Comparison of ENCODE assay signal across 1 cellular context in genomic region chr17:42365136-42365535, GRCh38.
TF ChIP-seq lines count a peak whose summit lies in the region.

No MANE protein-coding gene starts in this region.

TF ChIP-seq in GM23338, 12 proteins besides CTCF, POLR2A, EP300 and RAD21 (continued from another document):
- TF ChIP-seq, protein P1, sequence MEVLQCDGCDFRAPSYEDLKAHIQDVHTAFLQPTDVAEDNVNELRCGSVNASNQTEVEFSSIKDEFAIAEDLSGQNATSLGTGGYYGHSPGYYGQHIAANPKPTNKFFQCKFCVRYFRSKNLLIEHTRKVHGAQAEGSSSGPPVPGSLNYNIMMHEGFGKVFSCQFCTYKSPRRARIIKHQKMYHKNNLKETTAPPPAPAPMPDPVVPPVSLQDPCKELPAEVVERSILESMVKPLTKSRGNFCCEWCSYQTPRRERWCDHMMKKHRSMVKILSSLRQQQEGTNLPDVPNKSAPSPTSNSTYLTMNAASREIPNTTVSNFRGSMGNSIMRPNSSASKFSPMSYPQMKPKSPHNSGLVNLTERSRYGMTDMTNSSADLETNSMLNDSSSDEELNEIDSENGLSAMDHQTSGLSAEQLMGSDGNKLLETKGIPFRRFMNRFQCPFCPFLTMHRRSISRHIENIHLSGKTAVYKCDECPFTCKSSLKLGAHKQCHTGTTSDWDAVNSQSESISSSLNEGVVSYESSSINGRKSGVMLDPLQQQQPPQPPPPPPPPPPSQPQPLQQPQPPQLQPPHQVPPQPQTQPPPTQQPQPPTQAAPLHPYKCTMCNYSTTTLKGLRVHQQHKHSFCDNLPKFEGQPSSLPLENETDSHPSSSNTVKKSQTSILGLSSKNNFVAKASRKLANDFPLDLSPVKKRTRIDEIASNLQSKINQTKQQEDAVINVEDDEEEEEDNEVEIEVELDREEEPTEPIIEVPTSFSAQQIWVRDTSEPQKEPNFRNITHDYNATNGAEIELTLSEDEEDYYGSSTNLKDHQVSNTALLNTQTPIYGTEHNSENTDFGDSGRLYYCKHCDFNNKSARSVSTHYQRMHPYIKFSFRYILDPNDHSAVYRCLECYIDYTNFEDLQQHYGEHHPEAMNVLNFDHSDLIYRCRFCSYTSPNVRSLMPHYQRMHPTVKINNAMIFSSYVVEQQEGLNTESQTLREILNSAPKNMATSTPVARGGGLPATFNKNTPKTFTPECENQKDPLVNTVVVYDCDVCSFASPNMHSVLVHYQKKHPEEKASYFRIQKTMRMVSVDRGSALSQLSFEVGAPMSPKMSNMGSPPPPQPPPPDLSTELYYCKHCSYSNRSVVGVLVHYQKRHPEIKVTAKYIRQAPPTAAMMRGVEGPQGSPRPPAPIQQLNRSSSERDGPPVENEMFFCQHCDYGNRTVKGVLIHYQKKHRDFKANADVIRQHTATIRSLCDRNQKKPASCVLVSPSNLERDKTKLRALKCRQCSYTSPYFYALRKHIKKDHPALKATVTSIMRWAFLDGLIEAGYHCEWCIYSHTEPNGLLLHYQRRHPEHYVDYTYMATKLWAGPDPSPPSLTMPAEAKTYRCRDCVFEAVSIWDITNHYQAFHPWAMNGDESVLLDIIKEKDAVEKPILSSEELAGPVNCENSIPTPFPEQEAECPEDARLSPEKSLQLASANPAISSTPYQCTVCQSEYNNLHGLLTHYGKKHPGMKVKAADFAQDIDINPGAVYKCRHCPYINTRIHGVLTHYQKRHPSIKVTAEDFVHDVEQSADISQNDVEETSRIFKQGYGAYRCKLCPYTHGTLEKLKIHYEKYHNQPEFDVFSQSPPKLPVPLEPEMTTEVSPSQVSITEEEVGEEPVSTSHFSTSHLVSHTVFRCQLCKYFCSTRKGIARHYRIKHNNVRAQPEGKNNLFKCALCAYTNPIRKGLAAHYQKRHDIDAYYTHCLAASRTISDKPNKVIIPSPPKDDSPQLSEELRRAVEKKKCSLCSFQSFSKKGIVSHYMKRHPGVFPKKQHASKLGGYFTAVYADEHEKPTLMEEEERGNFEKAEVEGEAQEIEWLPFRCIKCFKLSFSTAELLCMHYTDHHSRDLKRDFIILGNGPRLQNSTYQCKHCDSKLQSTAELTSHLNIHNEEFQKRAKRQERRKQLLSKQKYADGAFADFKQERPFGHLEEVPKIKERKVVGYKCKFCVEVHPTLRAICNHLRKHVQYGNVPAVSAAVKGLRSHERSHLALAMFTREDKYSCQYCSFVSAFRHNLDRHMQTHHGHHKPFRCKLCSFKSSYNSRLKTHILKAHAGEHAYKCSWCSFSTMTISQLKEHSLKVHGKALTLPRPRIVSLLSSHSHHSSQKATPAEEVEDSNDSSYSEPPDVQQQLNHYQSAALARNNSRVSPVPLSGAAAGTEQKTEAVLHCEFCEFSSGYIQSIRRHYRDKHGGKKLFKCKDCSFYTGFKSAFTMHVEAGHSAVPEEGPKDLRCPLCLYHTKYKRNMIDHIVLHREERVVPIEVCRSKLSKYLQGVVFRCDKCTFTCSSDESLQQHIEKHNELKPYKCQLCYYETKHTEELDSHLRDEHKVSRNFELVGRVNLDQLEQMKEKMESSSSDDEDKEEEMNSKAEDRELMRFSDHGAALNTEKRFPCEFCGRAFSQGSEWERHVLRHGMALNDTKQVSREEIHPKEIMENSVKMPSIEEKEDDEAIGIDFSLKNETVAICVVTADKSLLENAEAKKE (CRISPR knock-in tag; IDR thresholded peaks at IDR 0.05): no peak
- TF ChIP-seq STAT1 (IDR thresholded peaks at IDR 0.05; ENCODE audit: unreplicated experiment): no peak
- TF ChIP-seq JUNB (IDR thresholded peaks at IDR 0.05; ENCODE audit: unreplicated experiment): no peak
- TF ChIP-seq, protein P2, sequence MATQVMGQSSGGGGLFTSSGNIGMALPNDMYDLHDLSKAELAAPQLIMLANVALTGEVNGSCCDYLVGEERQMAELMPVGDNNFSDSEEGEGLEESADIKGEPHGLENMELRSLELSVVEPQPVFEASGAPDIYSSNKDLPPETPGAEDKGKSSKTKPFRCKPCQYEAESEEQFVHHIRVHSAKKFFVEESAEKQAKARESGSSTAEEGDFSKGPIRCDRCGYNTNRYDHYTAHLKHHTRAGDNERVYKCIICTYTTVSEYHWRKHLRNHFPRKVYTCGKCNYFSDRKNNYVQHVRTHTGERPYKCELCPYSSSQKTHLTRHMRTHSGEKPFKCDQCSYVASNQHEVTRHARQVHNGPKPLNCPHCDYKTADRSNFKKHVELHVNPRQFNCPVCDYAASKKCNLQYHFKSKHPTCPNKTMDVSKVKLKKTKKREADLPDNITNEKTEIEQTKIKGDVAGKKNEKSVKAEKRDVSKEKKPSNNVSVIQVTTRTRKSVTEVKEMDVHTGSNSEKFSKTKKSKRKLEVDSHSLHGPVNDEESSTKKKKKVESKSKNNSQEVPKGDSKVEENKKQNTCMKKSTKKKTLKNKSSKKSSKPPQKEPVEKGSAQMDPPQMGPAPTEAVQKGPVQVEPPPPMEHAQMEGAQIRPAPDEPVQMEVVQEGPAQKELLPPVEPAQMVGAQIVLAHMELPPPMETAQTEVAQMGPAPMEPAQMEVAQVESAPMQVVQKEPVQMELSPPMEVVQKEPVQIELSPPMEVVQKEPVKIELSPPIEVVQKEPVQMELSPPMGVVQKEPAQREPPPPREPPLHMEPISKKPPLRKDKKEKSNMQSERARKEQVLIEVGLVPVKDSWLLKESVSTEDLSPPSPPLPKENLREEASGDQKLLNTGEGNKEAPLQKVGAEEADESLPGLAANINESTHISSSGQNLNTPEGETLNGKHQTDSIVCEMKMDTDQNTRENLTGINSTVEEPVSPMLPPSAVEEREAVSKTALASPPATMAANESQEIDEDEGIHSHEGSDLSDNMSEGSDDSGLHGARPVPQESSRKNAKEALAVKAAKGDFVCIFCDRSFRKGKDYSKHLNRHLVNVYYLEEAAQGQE (IDR thresholded peaks at IDR 0.05; ENCODE audit: unreplicated experiment): no peak
- TF ChIP-seq, protein P3, sequence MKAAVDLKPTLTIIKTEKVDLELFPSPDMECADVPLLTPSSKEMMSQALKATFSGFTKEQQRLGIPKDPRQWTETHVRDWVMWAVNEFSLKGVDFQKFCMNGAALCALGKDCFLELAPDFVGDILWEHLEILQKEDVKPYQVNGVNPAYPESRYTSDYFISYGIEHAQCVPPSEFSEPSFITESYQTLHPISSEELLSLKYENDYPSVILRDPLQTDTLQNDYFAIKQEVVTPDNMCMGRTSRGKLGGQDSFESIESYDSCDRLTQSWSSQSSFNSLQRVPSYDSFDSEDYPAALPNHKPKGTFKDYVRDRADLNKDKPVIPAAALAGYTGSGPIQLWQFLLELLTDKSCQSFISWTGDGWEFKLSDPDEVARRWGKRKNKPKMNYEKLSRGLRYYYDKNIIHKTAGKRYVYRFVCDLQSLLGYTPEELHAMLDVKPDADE (IDR thresholded peaks at IDR 0.05): no peak
- TF ChIP-seq POLR2AphosphoS5 (IDR thresholded peaks at IDR 0.05; ENCODE audit: low read depth): no peak
- TF ChIP-seq EZH2 (IDR thresholded peaks at IDR 0.05; ENCODE audit: low read depth, unreplicated experiment): no peak
- TF ChIP-seq ZNF331 (CRISPR knock-in tag; IDR thresholded peaks at IDR 0.05; ENCODE audit: low read depth): no peak
- TF ChIP-seq ZNF114 (CRISPR knock-in tag; IDR thresholded peaks at IDR 0.05): no peak
- no peak for TF ChIP-seq EZH2phosphoT487 (IDR thresholded peaks at IDR 0.05; ENCODE audit: unreplicated experiment)
- no peak for TF ChIP-seq CREB1 (CRISPR knock-in tag; IDR thresholded peaks at IDR 0.05; ENCODE audit: low read depth)
